ENCODE assay signal across 10 cellular contexts in the genomic region with DNA sequence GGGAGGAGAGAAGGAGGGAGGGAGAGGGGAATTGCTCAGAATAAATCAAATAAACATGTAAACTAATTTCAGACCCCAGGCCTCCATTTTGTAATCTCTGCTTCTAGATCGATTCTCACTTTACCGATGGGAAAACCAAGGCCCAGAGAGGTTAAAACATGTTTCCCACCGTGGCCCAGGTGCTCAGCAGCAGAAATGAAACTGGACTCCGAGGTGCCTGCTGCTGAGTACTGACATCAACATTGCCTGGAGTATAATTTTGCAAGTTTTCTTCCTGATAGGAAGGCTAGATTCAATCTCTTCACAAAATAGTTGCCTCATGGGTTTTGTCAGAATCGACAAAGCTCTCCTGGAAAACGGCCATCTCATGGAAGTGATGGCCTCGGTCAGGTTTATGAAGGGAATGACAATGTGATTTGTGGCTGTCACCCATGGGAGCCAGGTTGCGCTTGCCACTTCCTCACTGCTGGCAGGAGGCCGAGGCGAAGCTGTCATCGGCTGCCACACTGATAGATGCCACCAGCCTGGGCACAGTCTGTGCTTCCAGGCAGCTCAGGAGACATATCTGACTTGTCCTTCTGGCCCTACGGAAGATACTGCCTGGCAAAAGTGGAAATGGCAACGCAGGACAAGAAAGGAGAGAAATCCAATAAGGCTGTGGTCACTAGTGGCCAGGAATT.
DNase-seq lines count a peak whose midpoint lies in the region; ATAC-seq and TF ChIP-seq lines count a peak whose summit lies in the region.
"Had no signal": no experiment of that assay in that cellular context is flagged by ENCODE, and none has a peak within 500 bp of the region (broad histone marks: within the 10 kb centered on the region; RNA-seq: fewer than 3 reads in every experiment).

No MANE protein-coding gene starts in this region.

- H3K36me3 ChIP-seq in trophoblast cell (ENCODE audit: control insufficient read depth in 1 of 2, insufficient read depth in 2 of 2, low read length in 2 of 2) (no peaks in the 10 kb centered on the region), PC-9 (ENCODE audit: low read depth) (no peaks in the 10 kb centered on the region)

- peak overlapping the region; percentile 85 for H2BK120ac ChIP-seq in trophoblast cell (ENCODE audit: insufficient read depth, low read length, poor library complexity)

- no peaks in the 10 kb centered on the region for H3K27me3 ChIP-seq in trophoblast cell (ENCODE audit: insufficient read depth, low read length)
- H3K27me3 ChIP-seq in PC-9 (ENCODE audit: insufficient read depth, low read depth) = no peaks in the 10 kb centered on the region
- H3K27me3 ChIP-seq: testis had no signal

- H3K27ac ChIP-seq in trophoblast cell (ENCODE audit: low read depth, low read length) = peak overlapping the region; percentile 38
- no peak overlapping the region for H3K27ac ChIP-seq in PC-9
- H3K27ac ChIP-seq: testis had no signal

- no peaks in the 10 kb centered on the region for H3F3A ChIP-seq in PC-9 (ENCODE audit: insufficient read depth, low read depth)

- peak overlapping the region; percentile 88 for H2BK12ac ChIP-seq in trophoblast cell (ENCODE audit: low read length)

- peaks cover 14% of the 10 kb centered on the region for H3K79me1 ChIP-seq in trophoblast cell (ENCODE audit: low read length)

- H3K9ac ChIP-seq in trophoblast cell (ENCODE audit: low read length) = no peak overlapping the region

- H4K91ac ChIP-seq in trophoblast cell (ENCODE audit: low read depth, low read length) = peak overlapping the region; percentile 75

- TF ChIP-seq CTCF in PC-9 (conservative IDR thresholded peaks at IDR 0.05) = no peak

- no peak overlapping the region for H4K12ac ChIP-seq in trophoblast cell (ENCODE audit: low read depth, low read length)

- H3K4me3 ChIP-seq in trophoblast cell (ENCODE audit: low read depth, low read length) (no peak overlapping the region), PC-9 (no peak overlapping the region)
- H3K4me3 ChIP-seq: testis had no signal

- H3K9me3 ChIP-seq in trophoblast cell (ENCODE audit: insufficient read depth, low read depth, low read length) = peaks cover 2% of the 10 kb centered on the region
- H3K9me3 ChIP-seq in PC-9 (ENCODE audit: insufficient read depth, low read depth) = no peaks in the 10 kb centered on the region
- H3K9me3 ChIP-seq: testis had no signal

- CTCF ChIA-PET in PC-9 (lab: Charles Lee) = no interaction called here

- H2AFZ ChIP-seq in trophoblast cell (ENCODE audit: insufficient read depth, low read length, poor library complexity) (no peak overlapping the region), PC-9 (no peak overlapping the region)

- peak overlapping the region; percentile 55 for H4K8ac ChIP-seq in trophoblast cell (ENCODE audit: low read depth, low read length)

- DNase-seq in NCI-H69 (lab: John Stamatoyannopoulos, UW) (peak; percentile 41), trophoblast cell (peak in 1 of 2 donors; percentile 30), NCI-H2107 (lab: John Stamatoyannopoulos, UW) (no peak), NCI-H2227 treated with DMSO at 0.1 percent for 48 hours (lab: John Stamatoyannopoulos, UW) (no peak), PC-9 (no peak)
- DNase-seq: effector CD8-positive, alpha-beta T cell; Karpas-422; testis had no signal

- H3K14ac ChIP-seq in trophoblast cell (ENCODE audit: low read length) = peak overlapping the region; percentile 83

- no peak overlapping the region for H3K23ac ChIP-seq in trophoblast cell (ENCODE audit: low read length)

- H3K4ac ChIP-seq in trophoblast cell (ENCODE audit: low read depth, low read length) = no peak overlapping the region

- peak overlapping the region; percentile 76 for H2BK5ac ChIP-seq in trophoblast cell (ENCODE audit: low read depth, low read length, poor library complexity)

- H2AK5ac ChIP-seq in trophoblast cell (ENCODE audit: low read length) = peak overlapping the region; percentile 55

- H3K4me1 ChIP-seq in trophoblast cell (ENCODE audit: control insufficient read depth in 1 of 2, insufficient read depth in 2 of 2, low read length in 2 of 2) (peaks cover 8% of the 10 kb centered on the region in 2 experiments), PC-9 (replicated peaks; ENCODE audit: insufficient read depth) (no peaks in the 10 kb centered on the region)
- H3K4me1 ChIP-seq: testis had no signal

- H3K79me2 ChIP-seq in trophoblast cell (ENCODE audit: control insufficient read depth, insufficient read depth, low read length, poor library complexity) (no peaks in the 10 kb centered on the region), PC-9 (ENCODE audit: low read depth) (no peaks in the 10 kb centered on the region)

- ATAC-seq in GM19324 (IDR thresholded peaks at IDR 0.05; ENCODE audit: low FRiP score, unreplicated experiment) (peak; percentile 78), HG02763 (IDR thresholded peaks at IDR 0.05; ENCODE audit: unreplicated experiment) (peak; percentile 50)

- H3K18ac ChIP-seq in trophoblast cell (ENCODE audit: low read length) = peak overlapping the region; percentile 53

- POLR2A ChIA-PET in PC-9 (lab: Charles Lee; ENCODE audit: unreplicated experiment) = no interaction called here

- no peaks in the 10 kb centered on the region for H4K20me1 ChIP-seq in PC-9 (ENCODE audit: insufficient read depth)

- intact Hi-C loops in PC-9 (cut with micrococcal nuclease; ENCODE audit: unreplicated experiment) = no loop called here

- H3K4me2 ChIP-seq in trophoblast cell (ENCODE audit: low read length) (no peak overlapping the region), PC-9 (no peak overlapping the region)

- no peaks in the 10 kb centered on the region for H3K9me2 ChIP-seq in PC-9 (ENCODE audit: insufficient read depth)

- BruUV-seq in PC-9 (replicated peaks; lab: Mats Ljungman, UMichigan) = no TSS peak

- no CpG with 5 or more reads among the region's 13 CpGs for WGBS in trophoblast cell (ENCODE audit: extremely low coverage, insufficient coverage, insufficient read length)
